Comparison of ENCODE assay signal across 16 cellular contexts in genomic region chr5:169162407-169162806, GRCh38.
A peak's percentile ranks its signal among the peaks of the same experiment; 100 is the strongest.
DNase-seq lines count a peak whose midpoint lies in the region; ATAC-seq and TF ChIP-seq lines count a peak whose summit lies in the region.
"Had no signal": no experiment of that assay in that cellular context is flagged by ENCODE, and none has a peak within 500 bp of the region (broad histone marks: within the 10 kb centered on the region; RNA-seq: fewer than 3 reads in every experiment).

No MANE protein-coding gene starts in this region.

- peaks cover 21% of the 10 kb centered on the region for H3K4me1 ChIP-seq in hepatocyte (ENCODE audit: insufficient read depth)

- 65% methylated on average over 3 of the region's 3 CpGs for WGBS in hepatocyte (ENCODE audit: low lambda C conversion rate, missing lambda C conversion rate)

- H3K9me2 ChIP-seq in hepatocyte (replicated peaks; ENCODE audit: insufficient read depth) = no peaks in the 10 kb centered on the region

- peaks cover 7% of the 10 kb centered on the region for H3K79me2 ChIP-seq in hepatocyte

- H2AFZ ChIP-seq in hepatocyte = no peak overlapping the region
- H2AFZ ChIP-seq: GM23338 had no signal

- DNase-seq in HFF-Myc (ENCODE audit: extremely low read depth, low read depth) (peak; percentile 71), amniotic epithelial cell (ENCODE audit: low read depth) (peak; percentile 78), hepatocyte (ENCODE audit: low spot score) (no peak), SIG-M5 (lab: John Stamatoyannopoulos, UW) (no peak), iPS-NIHi11 (ENCODE audit: low spot score) (no peak), middle frontal gyrus (ENCODE audit: extremely low spot score, low spot score) (no peak)
- DNase-seq: activated CD4-positive, alpha-beta T cell treated with anti-CD3 and anti-CD28 coated beads, Interleukin-2, amount 50 U/mL, for 1 hour; activated T-cell treated with anti-CD3 and anti-CD28 coated beads, Interleukin-2, amount 50 U/mL, for 72 hours; amniotic stem cell; CD8-positive, alpha-beta memory T cell; Karpas-422; NCI-H1930; NCI-H748 treated with DMSO at 0.1 percent for 48 hours; stimulated activated CD4-positive, alpha-beta T cell treated with anti-CD3 and anti-CD28 coated beads, Interleukin-4, amount 100 ng/mL, for 1 hour had no signal

- H3K27me3 ChIP-seq in hepatocyte = no peaks in the 10 kb centered on the region

- H3K4me3 ChIP-seq in HFF-Myc (replicated peaks; ENCODE audit: low read depth, low read length) (no peak overlapping the region), hepatocyte (no peak overlapping the region)
- H3K4me3 ChIP-seq: GM23338 had no signal

- H3K9me3 ChIP-seq in hepatocyte (ENCODE audit: low read depth) = peaks cover 13% of the 10 kb centered on the region

- peak overlapping the region; percentile 78 for H3K27ac ChIP-seq in hepatocyte

- TF ChIP-seq CTCF in HFF-Myc (IDR thresholded peaks at IDR 0.05; ENCODE audit: low read depth, low read length, missing control alignments) (no peak), hepatocyte (IDR thresholded peaks at IDR 0.05; ENCODE audit: poor library complexity) (no peak)

- no peaks in the 10 kb centered on the region for H3K36me3 ChIP-seq in hepatocyte (replicated peaks; ENCODE audit: insufficient read depth, low read depth)

- no peak for ATAC-seq in GM21526 (IDR thresholded peaks at IDR 0.05; ENCODE audit: low FRiP score, unreplicated experiment)
- ATAC-seq: activated T-cell treated with anti-CD3 and anti-CD28 coated beads, Interleukin-2, amount 50 U/mL, for 72 hours; GM23338 had no signal

- H4K20me1 ChIP-seq in hepatocyte (ENCODE audit: insufficient read depth, poor library complexity, severe bottlenecking) = no peaks in the 10 kb centered on the region

- no peak overlapping the region for H3K4me2 ChIP-seq in hepatocyte
- H3K4me2 ChIP-seq: GM23338 had no signal

Comparison
In these comparisons a context has a peak if more than half of its experiments do, and no peak if none do; other contexts are left out.
1. DNase-seq: peak in HFF-Myc (single experiment) and amniotic epithelial cell (single experiment); none in hepatocyte (single experiment), SIG-M5 (single experiment), iPS-NIHi11 (single experiment) and middle frontal gyrus (single experiment).